In the genomic region with DNA sequence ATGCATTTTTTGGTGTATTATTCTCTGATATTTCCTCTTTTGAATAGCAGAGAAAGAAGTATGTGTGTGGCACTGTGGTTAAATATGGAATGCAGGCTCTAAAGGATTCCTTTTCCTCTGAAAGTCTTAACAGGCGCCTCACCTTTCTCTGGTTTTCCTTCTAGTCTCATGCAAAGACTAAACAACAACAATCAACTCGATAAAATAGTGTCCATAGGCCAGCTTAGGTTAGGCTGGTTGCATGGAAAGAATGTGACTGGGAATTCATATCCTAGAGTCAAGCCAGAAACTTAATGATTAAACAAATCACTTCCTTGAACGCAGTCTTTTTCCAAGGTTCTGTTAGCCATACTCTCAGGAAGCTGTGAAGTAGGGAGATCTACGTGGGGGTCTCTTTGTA, we compare ENCODE assay signal across 1 cellular context.
TF ChIP-seq lines count a peak whose summit lies in the region.

No MANE protein-coding gene starts in this region.

TF ChIP-seq in A549, 52 proteins besides CTCF, POLR2A, EP300 and RAD21 (continued from another document):
- TF ChIP-seq, protein P1, sequence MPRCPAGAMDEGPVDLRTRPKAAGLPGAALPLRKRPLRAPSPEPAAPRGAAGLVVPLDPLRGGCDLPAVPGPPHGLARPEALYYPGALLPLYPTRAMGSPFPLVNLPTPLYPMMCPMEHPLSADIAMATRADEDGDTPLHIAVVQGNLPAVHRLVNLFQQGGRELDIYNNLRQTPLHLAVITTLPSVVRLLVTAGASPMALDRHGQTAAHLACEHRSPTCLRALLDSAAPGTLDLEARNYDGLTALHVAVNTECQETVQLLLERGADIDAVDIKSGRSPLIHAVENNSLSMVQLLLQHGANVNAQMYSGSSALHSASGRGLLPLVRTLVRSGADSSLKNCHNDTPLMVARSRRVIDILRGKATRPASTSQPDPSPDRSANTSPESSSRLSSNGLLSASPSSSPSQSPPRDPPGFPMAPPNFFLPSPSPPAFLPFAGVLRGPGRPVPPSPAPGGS (IDR thresholded peaks at IDR 0.05), result no peak
- TF ChIP-seq, protein P2, sequence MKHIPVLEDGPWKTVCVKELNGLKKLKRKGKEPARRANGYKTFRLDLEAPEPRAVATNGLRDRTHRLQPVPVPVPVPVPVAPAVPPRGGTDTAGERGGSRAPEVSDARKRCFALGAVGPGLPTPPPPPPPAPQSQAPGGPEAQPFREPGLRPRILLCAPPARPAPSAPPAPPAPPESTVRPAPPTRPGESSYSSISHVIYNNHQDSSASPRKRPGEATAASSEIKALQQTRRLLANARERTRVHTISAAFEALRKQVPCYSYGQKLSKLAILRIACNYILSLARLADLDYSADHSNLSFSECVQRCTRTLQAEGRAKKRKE (CRISPR knock-in tag; IDR thresholded peaks at IDR 0.05; ENCODE audit: low read depth), result no peak
- TF ChIP-seq RARB (CRISPR knock-in tag; IDR thresholded peaks at IDR 0.05) (no peak), NPAS2 (CRISPR knock-in tag; IDR thresholded peaks at IDR 0.05; ENCODE audit: borderline replicate concordance) (no peak), TFCP2L1 (CRISPR knock-in tag; IDR thresholded peaks at IDR 0.05) (no peak), HOXA7 (CRISPR knock-in tag; IDR thresholded peaks at IDR 0.05) (no peak), MAFK (IDR thresholded peaks at IDR 0.05; ENCODE audit: partially characterized antibody) (no peak), FOSB (CRISPR knock-in tag; IDR thresholded peaks at IDR 0.05) (no peak), GATA3 (IDR thresholded peaks at IDR 0.05; ENCODE audit: borderline replicate concordance) (no peak), CHD4 (IDR thresholded peaks at IDR 0.05; ENCODE audit: borderline replicate concordance) (no peak), HOXB13 (CRISPR knock-in tag; IDR thresholded peaks at IDR 0.05; ENCODE audit: low read depth) (no peak), RFX5 (IDR thresholded peaks at IDR 0.05) (no peak), HDAC2 (IDR thresholded peaks at IDR 0.05) (no peak), HOXB5 (CRISPR knock-in tag; IDR thresholded peaks at IDR 0.05) (no peak)
- TF ChIP-seq, protein P3, sequence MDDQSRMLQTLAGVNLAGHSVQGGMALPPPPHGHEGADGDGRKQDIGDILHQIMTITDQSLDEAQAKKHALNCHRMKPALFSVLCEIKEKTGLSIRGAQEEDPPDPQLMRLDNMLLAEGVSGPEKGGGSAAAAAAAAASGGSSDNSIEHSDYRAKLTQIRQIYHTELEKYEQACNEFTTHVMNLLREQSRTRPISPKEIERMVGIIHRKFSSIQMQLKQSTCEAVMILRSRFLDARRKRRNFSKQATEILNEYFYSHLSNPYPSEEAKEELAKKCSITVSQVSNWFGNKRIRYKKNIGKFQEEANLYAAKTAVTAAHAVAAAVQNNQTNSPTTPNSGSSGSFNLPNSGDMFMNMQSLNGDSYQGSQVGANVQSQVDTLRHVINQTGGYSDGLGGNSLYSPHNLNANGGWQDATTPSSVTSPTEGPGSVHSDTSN (IDR thresholded peaks at IDR 0.05), result no peak
